Comparison of ENCODE assay signal across 1 cellular context in the genomic region with DNA sequence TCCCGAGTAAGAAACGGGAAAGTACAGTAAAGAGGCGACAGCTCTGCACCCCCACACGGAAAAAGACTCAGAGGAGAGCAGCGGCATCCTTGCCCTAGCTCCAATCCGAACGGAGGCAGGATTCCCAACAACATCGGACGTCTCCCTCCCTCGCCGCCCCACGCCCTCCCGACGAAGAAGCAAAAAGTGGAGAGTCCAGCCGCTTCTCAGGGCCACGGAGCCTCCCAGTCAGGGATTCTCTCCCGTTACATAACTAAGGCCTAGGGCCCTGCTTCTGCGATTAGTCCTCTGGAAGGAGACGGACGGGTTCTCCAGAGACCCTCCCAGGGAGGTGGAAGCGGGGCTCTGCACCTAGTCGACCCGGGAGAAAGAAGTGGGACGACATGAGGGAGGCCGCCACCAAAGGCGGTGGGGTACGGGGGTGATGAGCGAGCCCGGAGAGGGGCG.
TF ChIP-seq lines count a peak whose summit lies in the region.

No MANE protein-coding gene starts in this region.

TF ChIP-seq in GM12878, 131 proteins besides CTCF, POLR2A, EP300 and RAD21 (continued from another document):
- TF ChIP-seq, protein P1, sequence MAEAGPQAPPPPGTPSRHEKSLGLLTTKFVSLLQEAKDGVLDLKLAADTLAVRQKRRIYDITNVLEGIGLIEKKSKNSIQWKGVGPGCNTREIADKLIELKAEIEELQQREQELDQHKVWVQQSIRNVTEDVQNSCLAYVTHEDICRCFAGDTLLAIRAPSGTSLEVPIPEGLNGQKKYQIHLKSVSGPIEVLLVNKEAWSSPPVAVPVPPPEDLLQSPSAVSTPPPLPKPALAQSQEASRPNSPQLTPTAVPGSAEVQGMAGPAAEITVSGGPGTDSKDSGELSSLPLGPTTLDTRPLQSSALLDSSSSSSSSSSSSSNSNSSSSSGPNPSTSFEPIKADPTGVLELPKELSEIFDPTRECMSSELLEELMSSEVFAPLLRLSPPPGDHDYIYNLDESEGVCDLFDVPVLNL (IDR thresholded peaks at IDR 0.05; ENCODE audit: low read depth, low read length), result no peak
- TF ChIP-seq PAX8 (IDR thresholded peaks at IDR 0.05) (no peak), TCF3 (IDR thresholded peaks at IDR 0.05; ENCODE audit: borderline replicate concordance, insufficient read depth, low read depth, low read length) (no peak), WRNIP1 (IDR thresholded peaks at IDR 0.05; ENCODE audit: borderline replicate concordance, low read depth, low read length) (no peak), CREB1 (IDR thresholded peaks at IDR 0.05; ENCODE audit: low read depth) (no peak), SUPT20H (IDR thresholded peaks at IDR 0.05; ENCODE audit: borderline replicate concordance, control insufficient read depth, low read depth, low read length) (no peak), MTA3 (IDR thresholded peaks at IDR 0.05; ENCODE audit: borderline replicate concordance, low read length) (no peak), BACH1 (IDR thresholded peaks at IDR 0.05; ENCODE audit: borderline replicate concordance) (no peak), SMAD1 (IDR thresholded peaks at IDR 0.05; ENCODE audit: low read depth, partially characterized antibody) (no peak)
- TF ChIP-seq, protein P2, sequence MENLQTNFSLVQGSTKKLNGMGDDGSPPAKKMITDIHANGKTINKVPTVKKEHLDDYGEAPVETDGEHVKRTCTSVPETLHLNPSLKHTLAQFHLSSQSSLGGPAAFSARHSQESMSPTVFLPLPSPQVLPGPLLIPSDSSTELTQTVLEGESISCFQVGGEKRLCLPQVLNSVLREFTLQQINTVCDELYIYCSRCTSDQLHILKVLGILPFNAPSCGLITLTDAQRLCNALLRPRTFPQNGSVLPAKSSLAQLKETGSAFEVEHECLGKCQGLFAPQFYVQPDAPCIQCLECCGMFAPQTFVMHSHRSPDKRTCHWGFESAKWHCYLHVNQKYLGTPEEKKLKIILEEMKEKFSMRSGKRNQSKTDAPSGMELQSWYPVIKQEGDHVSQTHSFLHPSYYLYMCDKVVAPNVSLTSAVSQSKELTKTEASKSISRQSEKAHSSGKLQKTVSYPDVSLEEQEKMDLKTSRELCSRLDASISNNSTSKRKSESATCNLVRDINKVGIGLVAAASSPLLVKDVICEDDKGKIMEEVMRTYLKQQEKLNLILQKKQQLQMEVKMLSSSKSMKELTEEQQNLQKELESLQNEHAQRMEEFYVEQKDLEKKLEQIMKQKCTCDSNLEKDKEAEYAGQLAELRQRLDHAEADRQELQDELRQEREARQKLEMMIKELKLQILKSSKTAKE (IDR thresholded peaks at IDR 0.05; ENCODE audit: low read depth, poor library complexity, severe bottlenecking), result no peak
